ENCODE assay signal across 15 cellular contexts in genomic region chr5:99005506-99005905, GRCh38.
A peak's percentile ranks its signal among the peaks of the same experiment; 100 is the strongest.
DNase-seq lines count a peak whose midpoint lies in the region; ATAC-seq and TF ChIP-seq lines count a peak whose summit lies in the region.
"Had no signal": no experiment of that assay in that cellular context is flagged by ENCODE, and none has a peak within 500 bp of the region (broad histone marks: within the 10 kb centered on the region; RNA-seq: fewer than 3 reads in every experiment).

No MANE protein-coding gene starts in this region.

- H3K36me3 Mint-ChIP-seq in CD4-positive, alpha-beta memory T cell = no peaks in the 10 kb centered on the region
- H3K36me3 Mint-ChIP-seq in central memory CD8-positive, alpha-beta T cell (ENCODE audit: insufficient read depth) = peaks cover 2% of the 10 kb centered on the region
- H3K36me3 Mint-ChIP-seq in T-cell = no peaks in the 10 kb centered on the region

- CTCF ChIA-PET in CD4-positive, alpha-beta memory T cell (lab: Charles Lee; ENCODE audit: partially characterized antibody) = interaction anchor here (0.8 to 1.3 kb wide), 2 partner anchors 22 to 27 kb away, joined by 3 to 5 read pairs; no protein-coding TSS in a partner anchor
- CTCF ChIA-PET in T-cell (lab: Charles Lee) = interaction anchor here in 1 of 2 donors (0.9 to 1.1 kb wide), 3 partner anchors 76 to 102 kb away, joined by 3 to 4 read pairs (median 3); no protein-coding TSS in a partner anchor

- no peak for DNase-seq in CD4-positive, alpha-beta memory T cell
- no peak for DNase-seq in central memory CD8-positive, alpha-beta T cell (ENCODE audit: low spot score in 2 of 2)
- DNase-seq in brain microvascular endothelial cell = no peak
- no peak for DNase-seq in UCSD-AML1 (lab: John Stamatoyannopoulos, UW; ENCODE audit: unreplicated experiment)
- no peak for DNase-seq in DMS153 (lab: John Stamatoyannopoulos, UW)
- DNase-seq in T-cell = no peak
- DNase-seq: ACHN, NCI-H1105, NCI-H69, SHP77 treated with DMSO at 0.1 percent for 48 hours, uterus had no signal

- no peaks in the 10 kb centered on the region for H3K27me3 ChIP-seq in CD4-positive, alpha-beta memory T cell (ENCODE audit: insufficient read depth, low read length)
- H3K27me3 ChIP-seq in brain microvascular endothelial cell (replicated peaks) = no peaks in the 10 kb centered on the region
- H3K27me3 ChIP-seq: uterus had no signal

- H3K4me3 Mint-ChIP-seq in CD4-positive, alpha-beta memory T cell = no peak overlapping the region
- H3K4me3 Mint-ChIP-seq in central memory CD8-positive, alpha-beta T cell = no peak overlapping the region
- H3K4me3 Mint-ChIP-seq in T-cell = no peak overlapping the region
- H3K4me3 Mint-ChIP-seq: activated naive CD8-positive, alpha-beta T cell treated with anti-CD3 and anti-CD28 coated beads, Interleukin-2, amount 50 U/mL, for 24 hours had no signal

- ATAC-seq in GM21381 (IDR thresholded peaks at IDR 0.05; ENCODE audit: unreplicated experiment) (peak; percentile 9), HG03354 (IDR thresholded peaks at IDR 0.05; ENCODE audit: poor library complexity, severe bottlenecking, unreplicated experiment) (peak; percentile 13), T-cell (replicated peaks in 1 of 4) (no peak)
- no peak for ATAC-seq in central memory CD8-positive, alpha-beta T cell (replicated peaks; ENCODE audit: extremely low read depth, poor library complexity, severe bottlenecking)

- H3K27ac ChIP-seq in CD4-positive, alpha-beta memory T cell (ENCODE audit: low read depth, low read length) = no peak overlapping the region
- H3K27ac ChIP-seq in brain microvascular endothelial cell = no peak overlapping the region
- H3K27ac ChIP-seq: uterus, VCaP had no signal

- H3K4me3 ChIP-seq in CD4-positive, alpha-beta memory T cell (ENCODE audit: low read length in 2 of 2) = no peak overlapping the region
- no peak overlapping the region for H3K4me3 ChIP-seq in brain microvascular endothelial cell (ENCODE audit: low read depth, low read length)
- H3K4me3 ChIP-seq: uterus had no signal

- no peaks in the 10 kb centered on the region for H3K36me3 ChIP-seq in CD4-positive, alpha-beta memory T cell (ENCODE audit: insufficient read depth, low read length)
- no peaks in the 10 kb centered on the region for H3K36me3 ChIP-seq in brain microvascular endothelial cell (replicated peaks)
- H3K36me3 ChIP-seq: uterus had no signal

- H3K27ac Mint-ChIP-seq in CD4-positive, alpha-beta memory T cell = peak overlapping the region in 6 of 7 donors; percentile 1 to 84 (median 55)
- peak overlapping the region; percentile 53 for H3K27ac Mint-ChIP-seq in central memory CD8-positive, alpha-beta T cell (ENCODE audit: low read depth)
- peak overlapping the region in 1 of 2 donors; percentile 68 for H3K27ac Mint-ChIP-seq in T-cell
- H3K27ac Mint-ChIP-seq: activated naive CD8-positive, alpha-beta T cell treated with anti-CD3 and anti-CD28 coated beads, Interleukin-2, amount 50 U/mL, for 24 hours had no signal

- POLR2A ChIA-PET in CD4-positive, alpha-beta memory T cell (lab: Charles Lee; ENCODE audit: partially characterized antibody) = no interaction called here
- POLR2A ChIA-PET in T-cell (lab: Charles Lee) = interaction anchor here (0.5 to 1.0 kb wide), 3 partner anchors 12 to 76 kb away, joined by 3 to 6 read pairs (median 3); no protein-coding TSS in a partner anchor

- H3K9me3 ChIP-seq in CD4-positive, alpha-beta memory T cell (ENCODE audit: control insufficient read depth in 1 of 2, low read length in 2 of 2) = no peaks in the 10 kb centered on the region
- H3K9me3 ChIP-seq: uterus had no signal

- in situ Hi-C loops in brain microvascular endothelial cell (cut with HindIII; ENCODE audit: low pct_ligation_motif_present, low sequenced_read_pairs) = no loop called here

- peaks cover 17 to 22% (median 19%) of the 10 kb centered on the region in 4 donors for H3K4me1 Mint-ChIP-seq in CD4-positive, alpha-beta memory T cell
- peaks cover 17% of the 10 kb centered on the region for H3K4me1 Mint-ChIP-seq in central memory CD8-positive, alpha-beta T cell
- H3K4me1 Mint-ChIP-seq in T-cell = peaks cover 14 to 27% (median 22%) of the 10 kb centered on the region in 3 donors

- H3K4me1 ChIP-seq in CD4-positive, alpha-beta memory T cell (ENCODE audit: insufficient read depth, low read length) = peaks cover 13% of the 10 kb centered on the region
- H3K4me1 ChIP-seq: uterus had no signal

- no peaks in the 10 kb centered on the region for H3K27me3 Mint-ChIP-seq in CD4-positive, alpha-beta memory T cell
- H3K27me3 Mint-ChIP-seq in central memory CD8-positive, alpha-beta T cell = no peaks in the 10 kb centered on the region
- H3K27me3 Mint-ChIP-seq in T-cell = no peaks in the 10 kb centered on the region
- H3K27me3 Mint-ChIP-seq: activated naive CD8-positive, alpha-beta T cell treated with anti-CD3 and anti-CD28 coated beads, Interleukin-2, amount 50 U/mL, for 24 hours had no signal

- intact Hi-C loops in CD4-positive, alpha-beta memory T cell (cut with micrococcal nuclease) = no loop called here

- H3K9me3 Mint-ChIP-seq in CD4-positive, alpha-beta memory T cell = peaks cover 0 to 3% (median 0%) of the 10 kb centered on the region in 8 donors
- H3K9me3 Mint-ChIP-seq in central memory CD8-positive, alpha-beta T cell = no peaks in the 10 kb centered on the region
- peaks cover 0 to 3% (median 0%) of the 10 kb centered on the region in 3 donors for H3K9me3 Mint-ChIP-seq in T-cell

- TF ChIP-seq CTCF in brain microvascular endothelial cell (IDR thresholded peaks at IDR 0.05; ENCODE audit: low read depth, low read length, missing control alignments) = no peak

Comparison
In these comparisons a context has a peak if more than half of its experiments do, and no peak if none do; other contexts are left out.
1. ATAC-seq: peak in GM21381 (single experiment) and HG03354 (single experiment); none in central memory CD8-positive, alpha-beta T cell (single experiment) and T-cell (0 of 4).